Comparison of ENCODE assay signal across 19 cellular contexts in the genomic region with DNA sequence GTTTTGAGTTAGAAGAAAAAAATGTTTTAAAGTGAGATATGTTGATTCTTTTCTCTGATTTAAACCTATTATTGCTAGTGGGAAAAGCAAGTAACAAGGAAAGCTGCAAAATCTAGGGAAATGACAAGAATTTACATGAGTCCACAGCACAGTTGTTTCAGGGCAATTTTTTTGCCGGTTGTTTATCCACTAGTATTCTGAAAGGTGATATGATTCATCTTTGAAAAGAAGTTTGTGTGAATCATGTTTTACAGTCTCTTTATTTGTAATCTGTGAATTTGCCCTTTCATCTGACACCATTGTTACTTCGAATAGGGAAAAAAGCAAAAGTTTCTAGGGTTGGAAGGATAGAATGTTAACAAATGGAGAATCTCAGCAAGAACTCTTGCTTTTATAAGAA.
DNase-seq lines count a peak whose midpoint lies in the region; ATAC-seq and TF ChIP-seq lines count a peak whose summit lies in the region.
"Had no signal": no experiment of that assay in that cellular context is flagged by ENCODE, and none has a peak within 500 bp of the region (broad histone marks: within the 10 kb centered on the region; RNA-seq: fewer than 3 reads in every experiment).

No MANE protein-coding gene starts in this region.

- H3K79me2 ChIP-seq in mammary epithelial cell (ENCODE audit: insufficient read depth, low read length) = no peaks in the 10 kb centered on the region

- H3K23ac ChIP-seq in IMR-90 (ENCODE audit: low read depth, low read length) = no peak overlapping the region

- H3K4me2 ChIP-seq in IMR-90 (ENCODE audit: low read depth, low read length) (peak overlapping the region; percentile 20; the same call in 1 of the 2 replicates), mammary epithelial cell (ENCODE audit: insufficient read depth, low read depth, low read length) (peak overlapping the region; percentile 71)

- no TSS peak for BruUV-seq in IMR-90 (replicated peaks; lab: Mats Ljungman, UMichigan)
- no TSS peak for BruUV-seq in mammary epithelial cell (replicated peaks; lab: Mats Ljungman, UMichigan)

- H3K18ac ChIP-seq in IMR-90 (ENCODE audit: low read depth, low read length) = no peak overlapping the region

- no peak overlapping the region; the same call in 1 of the 2 replicates for H4K5ac ChIP-seq in IMR-90 (ENCODE audit: low read depth, low read length)

- H2BK5ac ChIP-seq in IMR-90 (ENCODE audit: low read depth, low read length, poor library complexity, severe bottlenecking) = peak overlapping the region; percentile 91

- no peak for TF ChIP-seq CTCF in IMR-90 (conservative IDR thresholded peaks at IDR 0.05; ENCODE audit: low read depth, low read length)
- no peak for TF ChIP-seq CTCF in mammary epithelial cell (conservative IDR thresholded peaks at IDR 0.05 in 1 of 2, IDR thresholded peaks at IDR 0.05 in 1 of 2; ENCODE audit: extremely low read depth in 1 of 2, insufficient read depth in 1 of 2, low read depth in 1 of 2, low read length in 2 of 2)

- H3K9me3 Mint-ChIP-seq in activated CD4-positive, alpha-beta T cell treated with anti-CD3 and anti-CD28 coated beads, Interleukin-2, amount 10 ng/mL, durations not matched to agents 7 days and 5 days = no peaks in the 10 kb centered on the region

- H4K8ac ChIP-seq in IMR-90 (ENCODE audit: low read depth in 2 of 2, low read length in 2 of 2) = peak overlapping the region; percentile 11 to 93; a peak in 2 of 4 replicates

- peak; percentile 78 for ATAC-seq in IMR-90 (ENCODE audit: low read depth)
- no peak for ATAC-seq in GM21360 (IDR thresholded peaks at IDR 0.05; ENCODE audit: unreplicated experiment)
- no peak for ATAC-seq in left colon
- ATAC-seq: lower lobe of right lung, sciatic nerve, T-helper 17 cell had no signal

- no peak overlapping the region for H3K14ac ChIP-seq in IMR-90 (replicated peaks; ENCODE audit: low read depth, low read length)

- H3K27ac Mint-ChIP-seq in activated CD4-positive, alpha-beta T cell treated with anti-CD3 and anti-CD28 coated beads, Interleukin-2, amount 10 ng/mL, durations not matched to agents 7 days and 5 days = no peak overlapping the region
- H3K27ac Mint-ChIP-seq: stimulated activated naive CD8-positive, alpha-beta T cell treated with anti-CD3 and anti-CD28 coated beads, Interleukin-15, Interleukin-2, amounts not matched to agents 100 ng/mL and 50 ng/mL, for 24 hours; T-helper 17 cell had no signal

- H3K4me3 Mint-ChIP-seq in activated CD4-positive, alpha-beta T cell treated with anti-CD3 and anti-CD28 coated beads, Interleukin-2, amount 10 ng/mL, durations not matched to agents 7 days and 5 days = no peak overlapping the region
- H3K4me3 Mint-ChIP-seq: neural crest cell; stimulated activated naive CD8-positive, alpha-beta T cell treated with anti-CD3 and anti-CD28 coated beads, Interleukin-15, Interleukin-2, amounts not matched to agents 100 ng/mL and 50 ng/mL, for 24 hours; T-helper 17 cell had no signal

- no peak overlapping the region for H3K4ac ChIP-seq in IMR-90 (ENCODE audit: low read depth, low read length)

- no peak overlapping the region for H2AK5ac ChIP-seq in IMR-90 (ENCODE audit: low read depth, low read length)

- TF ChIP-seq POLR2A in IMR-90 (IDR thresholded peaks at IDR 0.05; ENCODE audit: low read depth, low read length) = no peak

- no peak overlapping the region for H3K56ac ChIP-seq in IMR-90 (ENCODE audit: extremely low read depth, insufficient read depth, low read length)

- H3K36me3 Mint-ChIP-seq in activated CD4-positive, alpha-beta T cell treated with anti-CD3 and anti-CD28 coated beads, Interleukin-2, amount 10 ng/mL, durations not matched to agents 7 days and 5 days (ENCODE audit: low read depth) = no peaks in the 10 kb centered on the region

- TF ChIP-seq RAD21 in IMR-90 (IDR thresholded peaks at IDR 0.05; ENCODE audit: low read length) = no peak

- dilution Hi-C loops in IMR-90 (cut with HindIII; ENCODE audit: low sequenced_read_pairs, unreplicated experiment) (no loop called here), mammary epithelial cell (cut with HindIII; ENCODE audit: low sequenced_read_pairs) (no loop called here)

- no peaks in the 10 kb centered on the region for H3K27me3 Mint-ChIP-seq in activated CD4-positive, alpha-beta T cell treated with anti-CD3 and anti-CD28 coated beads, Interleukin-2, amount 10 ng/mL, durations not matched to agents 7 days and 5 days
- H3K27me3 Mint-ChIP-seq: stimulated activated naive CD8-positive, alpha-beta T cell treated with anti-CD3 and anti-CD28 coated beads, Interleukin-15, Interleukin-2, amounts not matched to agents 100 ng/mL and 50 ng/mL, for 24 hours; T-helper 17 cell had no signal

- H4K20me1 ChIP-seq in IMR-90 (ENCODE audit: insufficient read depth, low read length) = no peaks in the 10 kb centered on the region
- no peaks in the 10 kb centered on the region for H4K20me1 ChIP-seq in mammary epithelial cell (ENCODE audit: insufficient read depth, low read length)

- peaks cover 3% of the 10 kb centered on the region; the same call in 1 of the 2 replicates for H3K4me1 ChIP-seq in IMR-90 (ENCODE audit: control insufficient read depth, insufficient read depth, low read length)
- peaks cover 13% of the 10 kb centered on the region for H3K4me1 ChIP-seq in mammary epithelial cell (ENCODE audit: insufficient read depth, low read length)
- H3K4me1 ChIP-seq: lower lobe of right lung had no signal

- H3K27ac ChIP-seq in IMR-90 (ENCODE audit: insufficient read depth, low read length) = no peak overlapping the region
- peak overlapping the region; percentile 81 for H3K27ac ChIP-seq in mammary epithelial cell (ENCODE audit: insufficient read depth, low read depth, low read length)
- H3K27ac ChIP-seq: lower lobe of right lung had no signal

- no peaks in the 10 kb centered on the region for H3K9me1 ChIP-seq in IMR-90 (ENCODE audit: insufficient read depth, low read length)

- H3K4me3 ChIP-seq in IMR-90 (ENCODE audit: insufficient read depth, low read depth, low read length) = no peak overlapping the region
- no peak overlapping the region for H3K4me3 ChIP-seq in mammary epithelial cell (replicated peaks in 1 of 3; ENCODE audit: insufficient read depth in 1 of 3, low read depth in 2 of 3, low read length in 3 of 3)
- H3K4me3 ChIP-seq: lower lobe of right lung had no signal

- in situ Hi-C loops in IMR-90 (cut with MboI; ENCODE audit: low sequenced_read_pairs) (no loop called here), mammary epithelial cell (cut with MboI; ENCODE audit: low sequenced_read_pairs in 2 of 2) (no loop called here)

- no peak overlapping the region for H2BK15ac ChIP-seq in IMR-90 (ENCODE audit: low read depth, low read length)

- H3K9ac ChIP-seq in IMR-90 (ENCODE audit: low read depth, low read length) = no peak overlapping the region
- peak overlapping the region; percentile 28 for H3K9ac ChIP-seq in mammary epithelial cell (ENCODE audit: insufficient read depth, low read length)

- H2BK120ac ChIP-seq in IMR-90 (ENCODE audit: low read depth, low read length) = peak overlapping the region; percentile 30; the same call in 1 of the 2 replicates

- POLR2A ChIA-PET in IMR-90 (lab: Charles Lee; ENCODE audit: unreplicated experiment) = no interaction called here
- POLR2A ChIA-PET in activated CD4-positive, alpha-beta T cell treated with anti-CD3 and anti-CD28 coated beads, Interleukin-2, amount 10 ng/mL, durations not matched to agents 7 days and 5 days (lab: Charles Lee) = no interaction called here

- no peak overlapping the region for H4K91ac ChIP-seq in IMR-90 (ENCODE audit: insufficient read depth, low read depth, low read length)

- intact Hi-C loops in IMR-90 (cut with micrococcal nuclease) (no loop called here), mammary epithelial cell (cut with micrococcal nuclease) (no loop called here), left colon (cut with DNase I, micrococcal nuclease) (no loop called here)

- CTCF ChIA-PET in IMR-90 (lab: Yijun Ruan, JAX) (no interaction called here), mammary epithelial cell (lab: Charles Lee; ENCODE audit: low non-redundant PET) (no interaction called here)
- CTCF ChIA-PET in activated CD4-positive, alpha-beta T cell treated with anti-CD3 and anti-CD28 coated beads, Interleukin-2, amount 10 ng/mL, durations not matched to agents 7 days and 5 days (lab: Charles Lee) = no interaction called here

- H2AFZ ChIP-seq in IMR-90 (replicated peaks; ENCODE audit: low read length, poor library complexity) = no peak overlapping the region
- peak overlapping the region; percentile 32 for H2AFZ ChIP-seq in mammary epithelial cell (ENCODE audit: low read depth, low read length)

- DNase-seq in AG08395 (ENCODE audit: low spot score) (peak; percentile 22), IMR-90 (peak; percentile 69), mammary epithelial cell (peak; percentile 47), iris pigment epithelial cell (ENCODE audit: low read depth) (peak; percentile 79), HuH-7.5 (ENCODE audit: low spot score) (no peak), left colon (no peak)
- no peak for DNase-seq in activated CD4-positive, alpha-beta T cell treated with anti-CD3 and anti-CD28 coated beads, Interleukin-2, amount 10 ng/mL, durations not matched to agents 7 days and 5 days
- DNase-seq: activated CD4-positive, CD25-positive, alpha-beta regulatory T cell treated with anti-CD3 and anti-CD28 coated beads, Interleukin-2, amount 50 U/mL, for 72 hours; activated CD8-positive, alpha-beta memory T cell treated with anti-CD3 and anti-CD28 coated beads, Interleukin-2, amount 50 U/mL, for 4 hours; activated naive CD4-positive, alpha-beta T cell treated with anti-CD3 and anti-CD28 coated beads, Interleukin-2, amount 50 U/mL, for 16 hours; erythroblast; KG1; lower lobe of right lung; NCI-H1436; T-helper 17 cell had no signal

- no CpG with 5 or more reads among the region's 2 CpGs for WGBS in IMR-90 (ENCODE audit: extremely low coverage in 2 of 2, insufficient read length in 1 of 2), 2 experiments
- 23% methylated on average over 2 of the region's 2 CpGs for WGBS in mammary epithelial cell (ENCODE audit: low coverage, missing lambda C conversion rate)

- H3K27me3 ChIP-seq in IMR-90 (ENCODE audit: control insufficient read depth, insufficient read depth, low read length) (no peaks in the 10 kb centered on the region), mammary epithelial cell (ENCODE audit: insufficient read depth, low read length) (no peaks in the 10 kb centered on the region)

- H3K79me1 ChIP-seq in IMR-90 (ENCODE audit: low read depth in 1 of 2, low read length in 2 of 2) = no peaks in the 10 kb centered on the region

- H3K4me1 Mint-ChIP-seq in activated CD4-positive, alpha-beta T cell treated with anti-CD3 and anti-CD28 coated beads, Interleukin-2, amount 10 ng/mL, durations not matched to agents 7 days and 5 days = no peaks in the 10 kb centered on the region
- H3K4me1 Mint-ChIP-seq: neural crest cell, T-helper 17 cell had no signal

- H2AK9ac ChIP-seq in IMR-90 (replicated peaks; ENCODE audit: low read depth, low read length, poor library complexity) = no peak overlapping the region

- H3K9me3 ChIP-seq in IMR-90 (ENCODE audit: control insufficient read depth, insufficient read depth, low read length) = no peaks in the 10 kb centered on the region
- H3K9me3 ChIP-seq in mammary epithelial cell (replicated peaks; ENCODE audit: insufficient read depth, low read length) = no peaks in the 10 kb centered on the region
- H3K9me3 ChIP-seq: lower lobe of right lung had no signal

- H3K36me3 ChIP-seq in IMR-90 (ENCODE audit: control insufficient read depth, insufficient read depth, low read length) = no peaks in the 10 kb centered on the region
- H3K36me3 ChIP-seq in mammary epithelial cell (ENCODE audit: insufficient read depth, low read length) = no peaks in the 10 kb centered on the region
- H3K36me3 ChIP-seq: lower lobe of right lung had no signal

- peak overlapping the region; percentile 26; the same call in 1 of the 2 replicates for H2BK20ac ChIP-seq in IMR-90 (ENCODE audit: low read depth, low read length)

Comparison
In these comparisons a context has a peak if more than half of its experiments do, and no peak if none do; other contexts are left out.
1. DNase-seq: peak in AG08395 (single experiment), IMR-90 (single experiment), mammary epithelial cell (single experiment) and iris pigment epithelial cell (single experiment); none in activated CD4-positive, alpha-beta T cell treated with anti-CD3 and anti-CD28 coated beads, Interleukin-2, amount 10 ng/mL, durations not matched to agents 7 days and 5 days (single experiment), HuH-7.5 (single experiment) and left colon (0 of 2).